7 cellular contexts compared by ENCODE assay signal in the genomic region with DNA sequence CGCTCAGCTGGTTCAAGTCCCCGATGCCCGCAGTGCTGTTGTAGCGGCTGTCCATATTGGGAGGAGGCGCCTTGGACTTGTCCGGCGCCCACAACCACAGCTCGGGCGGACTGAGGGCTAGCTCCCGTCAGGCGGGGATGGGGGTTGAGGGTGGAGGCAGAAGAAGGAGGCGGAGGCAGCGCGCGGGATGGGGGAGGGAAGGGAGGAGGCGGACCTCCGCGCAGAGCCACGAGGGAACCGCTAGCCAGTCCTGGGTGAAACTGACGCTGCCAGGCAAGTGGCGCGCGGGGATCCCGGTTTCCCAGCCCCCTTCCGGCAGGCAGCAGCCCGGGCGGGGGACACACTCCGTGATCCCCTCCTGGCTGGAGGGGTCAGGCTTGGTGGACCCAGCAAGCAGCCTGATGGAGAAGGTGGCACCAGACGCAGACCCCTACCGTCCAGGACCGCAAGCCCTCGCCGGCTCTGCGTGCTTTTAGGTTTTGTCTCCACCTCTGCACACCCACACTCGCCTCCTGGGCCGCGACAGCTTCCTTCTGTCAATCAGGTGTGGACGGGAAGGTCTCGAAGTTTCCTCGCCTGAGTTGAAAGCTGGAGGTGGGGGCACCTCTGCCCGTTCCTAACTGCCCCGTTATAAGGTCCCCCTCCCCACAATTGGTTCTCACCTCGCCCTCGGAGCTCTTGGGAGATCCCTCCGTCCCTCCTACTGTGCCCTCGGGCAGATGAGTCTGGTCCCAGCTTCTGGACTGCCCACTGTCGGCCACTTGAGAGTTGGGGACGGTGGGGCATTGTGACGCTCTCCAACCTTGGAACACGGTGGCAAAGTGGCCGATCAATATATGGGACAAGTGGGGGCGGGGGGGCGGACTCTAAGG. TPM values are rescaled to one million over a fixed set of nuclear protein-coding genes. Genes with fewer than 3 reads are reported as not detected.
DNase-seq lines count a peak whose midpoint lies in the region; ATAC-seq and TF ChIP-seq lines count a peak whose summit lies in the region.

A gene (minus strand): TSS at position 112 of the 872 bp plus-strand sequence. CDS start 57 bp downstream, at position 55.

- H3K27me3 ChIP-seq in neuronal stem cell (ENCODE audit: control insufficient read depth in 3 of 3, insufficient read depth in 3 of 3, low read depth in 1 of 3, low read length in 3 of 3) (peaks cover 0 to 3% (median 0%) of the 10 kb centered on the region in 3 experiments), upper lobe of left lung (no peaks in the 10 kb centered on the region)

- peak; percentile 86 for DNase-seq in RWPE1 (ENCODE audit: low spot score)
- peak; percentile 44 for DNase-seq in activated naive CD4-positive, alpha-beta T cell treated with anti-CD3 and anti-CD28 coated beads, Interleukin-2, amount 50 U/mL, for 16 hours
- DNase-seq in germinal center (ENCODE audit: low spot score) = peak; percentile 14
- peak; percentile 52 for DNase-seq in neuronal stem cell (ENCODE audit: low spot score)
- peak; percentile 89 to 94 for DNase-seq in upper lobe of left lung

- H3K4me3 ChIP-seq in neuronal stem cell (ENCODE audit: low read length in 2 of 2) (peak within 1 kb of the TSS; percentile 54 to 93), upper lobe of left lung (peak within 1 kb of the TSS; percentile 64 to 75 (median 70))

- peak within 1 kb of the TSS; percentile 97 for H2BK15ac ChIP-seq in neuronal stem cell (ENCODE audit: low read length)

- H3K14ac ChIP-seq in neuronal stem cell (ENCODE audit: low read length) = peak within 1 kb of the TSS; percentile 47

- H3K18ac ChIP-seq in neuronal stem cell (ENCODE audit: low read length) = peak within 1 kb of the TSS; percentile 98

- peak within 1 kb of the TSS; percentile 93 for H3K9ac ChIP-seq in neuronal stem cell (ENCODE audit: low read depth, low read length, poor library complexity)

- no CpG with 5 or more reads among the region's 54 CpGs for WGBS in neuronal stem cell (ENCODE audit: extremely low coverage in 2 of 2, insufficient read length in 2 of 2, insufficient replicate concordance in 1 of 2), 2 donors
- 1 to 2% methylated on average over 30 to 53 of the region's 54 CpGs for WGBS in upper lobe of left lung, 2 donors

- H4K8ac ChIP-seq in neuronal stem cell (ENCODE audit: low read depth, low read length) = peak within 1 kb of the TSS; percentile 76

- H2AK5ac ChIP-seq in neuronal stem cell (ENCODE audit: low read depth, low read length) = peak within 1 kb of the TSS; percentile 56

- peak within 1 kb of the TSS; percentile 94 for H3K4me2 ChIP-seq in neuronal stem cell (ENCODE audit: insufficient read depth, low read length, poor library complexity, severe bottlenecking)

- peak within 1 kb of the TSS; percentile 58 for H2BK12ac ChIP-seq in neuronal stem cell (ENCODE audit: low read length)

- TF ChIP-seq CTCF in RWPE1 (conservative IDR thresholded peaks at IDR 0.05; ENCODE audit: low read depth) (no peak), upper lobe of left lung (IDR thresholded peaks at IDR 0.05) (peak in 1 of 6 experiments; percentile 27)

- H3K4me1 ChIP-seq in neuronal stem cell (ENCODE audit: control insufficient read depth in 2 of 2, insufficient read depth in 1 of 2, low read depth in 1 of 2, low read length in 2 of 2) (no peaks in the 10 kb centered on the region), upper lobe of left lung (peaks cover 9 to 20% (median 14%) of the 10 kb centered on the region in 4 donors)

- POLR2A ChIA-PET in RWPE1 (lab: Yijun Ruan, JAX; ENCODE audit: low non-redundant PET) = no interaction called here

- H3K36me3 ChIP-seq in neuronal stem cell (replicated peaks in 1 of 2; ENCODE audit: control insufficient read depth in 2 of 2, insufficient read depth in 2 of 2, low read length in 2 of 2) (no peaks in the 10 kb centered on the region), upper lobe of left lung (no peaks in the 10 kb centered on the region)

- CTCF ChIA-PET in RWPE1 (lab: Yijun Ruan, JAX) = interaction anchor here (0.5 to 1.9 kb wide), 13 partner anchors 9 to 577 kb away, joined by 3 to 8 read pairs (median 3); no protein-coding TSS in a partner anchor

- H3K23ac ChIP-seq in neuronal stem cell (ENCODE audit: low read depth, low read length, poor library complexity) = peak within 1 kb of the TSS; percentile 85

- peak within 1 kb of the TSS; percentile 84 for H3K4ac ChIP-seq in neuronal stem cell (ENCODE audit: low read length)

- peaks cover 3% of the 10 kb centered on the region for H3K79me1 ChIP-seq in neuronal stem cell (ENCODE audit: low read depth, low read length)

- TF ChIP-seq EP300 in upper lobe of left lung (IDR thresholded peaks at IDR 0.05) = no peak

- H3K27ac ChIP-seq in RWPE1 (peak within 1 kb of the TSS; percentile 99), neuronal stem cell (replicated peaks; ENCODE audit: low read length) (peak within 1 kb of the TSS; percentile 69), upper lobe of left lung (peak within 1 kb of the TSS; percentile 91 to 98 (median 94))

- peak within 1 kb of the TSS; percentile 90 for H2BK5ac ChIP-seq in neuronal stem cell (ENCODE audit: low read length)

- peak within 1 kb of the TSS; percentile 91 for H2AFZ ChIP-seq in neuronal stem cell (ENCODE audit: low read length)

- no peaks in the 10 kb centered on the region for H3K9me3 ChIP-seq in neuronal stem cell (replicated peaks in 1 of 2; ENCODE audit: control insufficient read depth in 2 of 2, insufficient read depth in 1 of 2, low read depth in 1 of 2, low read length in 2 of 2)
- no peaks in the 10 kb centered on the region for H3K9me3 ChIP-seq in upper lobe of left lung

- peak within 1 kb of the TSS; percentile 72 for H4K91ac ChIP-seq in neuronal stem cell (ENCODE audit: low read depth, low read length, poor library complexity)

- ATAC-seq in GM18907 (IDR thresholded peaks at IDR 0.05; ENCODE audit: unreplicated experiment) = peak; percentile 64
- peak; percentile 63 for ATAC-seq in HG03045 (IDR thresholded peaks at IDR 0.05; ENCODE audit: unreplicated experiment)
- ATAC-seq in upper lobe of left lung (ENCODE audit: low FRiP score in 2 of 2) = peak; percentile 93 to 95

- H2BK120ac ChIP-seq in neuronal stem cell (ENCODE audit: low read depth, low read length) = peak within 1 kb of the TSS; percentile 44

- peak; percentile 9 to 77 (median 52) for TF ChIP-seq POLR2A in upper lobe of left lung (IDR thresholded peaks at IDR 0.05)

RNA-seq across cellular contexts. Expression of the gene that starts here (rescaled TPM):
- polyA plus RNA-seq in neuronal stem cell (2013, experiment 1 of 2) = 5.4 TPM
- 5.2 TPM for polyA plus RNA-seq in neuronal stem cell (2013, experiment 2 of 2)
- total RNA-seq in upper lobe of left lung = 10 to 100 TPM; 14.3 to 38.8 (median 20.2) TPM

Comparison
In these comparisons a context has a peak if more than half of its experiments do, and no peak if none do; other contexts are left out.
1. Peak in every context shown above with its lines: DNase-seq, ATAC-seq, H3K4me3 ChIP-seq and H3K27ac ChIP-seq.
2. DNase-seq: peak in every context shown above with its lines; median percentile 92 in upper lobe of left lung; 86 in RWPE1; 52 in neuronal stem cell; 44 in activated naive CD4-positive, alpha-beta T cell treated with anti-CD3 and anti-CD28 coated beads, Interleukin-2, amount 50 U/mL, for 16 hours; 14 in germinal center.